13 cellular contexts compared by ENCODE assay signal in the genomic region with DNA sequence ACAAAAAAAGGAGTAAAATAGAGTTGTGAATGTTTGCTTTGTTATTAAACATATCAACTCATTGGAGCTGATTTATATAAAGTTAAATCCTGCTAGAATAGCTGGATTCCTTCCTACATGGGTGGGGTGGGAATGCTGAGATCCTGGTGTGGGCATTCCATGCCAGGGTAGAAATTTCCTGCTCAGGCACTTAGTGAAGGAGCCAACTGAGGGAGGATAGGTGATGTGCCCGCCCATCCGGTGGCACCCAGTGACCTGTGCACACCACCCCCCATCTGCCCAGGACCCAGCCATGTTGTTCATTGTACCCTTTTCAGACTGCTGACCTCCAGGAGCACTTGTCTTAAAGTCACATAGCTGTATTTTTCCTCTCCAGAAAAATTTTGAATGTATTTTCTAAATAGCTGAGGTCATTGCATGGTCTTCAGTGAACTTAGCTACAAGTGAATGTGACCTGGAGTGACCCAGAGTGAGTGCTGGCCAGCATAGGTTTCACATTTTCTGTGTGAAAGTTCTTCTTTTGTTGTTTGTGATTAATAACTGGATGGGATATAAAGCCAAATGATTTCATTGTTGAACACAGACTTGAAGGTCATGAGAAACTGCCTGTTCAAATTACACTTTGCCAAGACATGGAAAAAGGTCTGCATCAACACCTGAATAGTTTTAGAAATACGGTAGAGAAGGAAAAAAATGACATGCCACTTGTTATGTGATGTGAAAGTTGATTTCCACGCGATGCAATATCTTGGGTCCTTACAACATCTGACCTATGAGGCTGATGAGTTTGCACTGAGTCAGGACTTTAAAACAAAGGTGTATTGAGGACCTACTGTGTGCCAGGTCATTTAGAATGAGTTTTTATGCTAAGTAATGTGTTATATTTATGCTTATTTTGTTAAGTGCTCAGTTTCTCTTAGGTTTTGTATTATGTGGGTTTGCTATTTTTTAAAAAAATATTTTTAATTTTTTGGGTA.
DNase-seq lines count a peak whose midpoint lies in the region; ATAC-seq, FAIRE-seq and TF ChIP-seq lines count a peak whose summit lies in the region.
"Had no signal": no experiment of that assay in that cellular context is flagged by ENCODE, and none has a peak within 500 bp of the region (broad histone marks: within the 10 kb centered on the region; RNA-seq: fewer than 3 reads in every experiment).

No MANE protein-coding gene starts in this region.

- 45 to 56% (median 50%) methylated on average over 5 of the region's 5 CpGs for WGBS in heart left ventricle, 4 donors
- WGBS in small intestine, 3 donors: 75 to 86% (median 79%) methylated on average over 5 of the region's 5 CpGs

- H3K4me1 Mint-ChIP-seq in activated naive CD8-positive, alpha-beta T cell (ENCODE audit: low read depth): peaks cover 77% of the 10 kb centered on the region

- DNase-seq in GM19239 (ENCODE audit: insufficient read length, low spot score): no peak
- DNase-seq in heart left ventricle: peak in 2 of 5 donors; percentile 21 to 42
- DNase-seq in small intestine: no peak
- DNase-seq in HuH-7.5 (ENCODE audit: low spot score): no peak
- no peak for DNase-seq in NCI-H2196 (lab: John Stamatoyannopoulos, UW; ENCODE audit: unreplicated experiment)
- no peak for DNase-seq in Peyer's patch
- DNase-seq: activated CD4-positive, alpha-beta T cell treated with anti-CD3 and anti-CD28 coated beads, Interleukin-2, amount 50 U/mL, for 48 hours; DMS53; NCI-H1417 treated with DMSO at 0.1 percent for 48 hours; SHP77 had no signal

- peaks cover 0 to 81% (median 43%) of the 10 kb centered on the region in 12 donors for H3K4me1 ChIP-seq in heart left ventricle
- peaks cover 0 to 7% of the 10 kb centered on the region in 2 donors for H3K4me1 ChIP-seq in small intestine (ENCODE audit: control insufficient read depth in 2 of 2, insufficient read depth in 1 of 2, low read depth in 1 of 2, low read length in 1 of 2)
- peaks cover 0 to 13% (median 0%) of the 10 kb centered on the region in 4 donors for H3K4me1 ChIP-seq in Peyer's patch

- FAIRE-seq in GM19239 (lab: Jason Lieb, UNC) (peak; percentile 79), small intestine (lab: Jason Lieb, UNC) (peak; percentile 59)

- H3K9me3 ChIP-seq in heart left ventricle (no peaks in the 10 kb centered on the region), small intestine (ENCODE audit: control insufficient read depth, low read depth) (no peaks in the 10 kb centered on the region), Peyer's patch (no peaks in the 10 kb centered on the region)

- H3K27ac ChIP-seq in heart left ventricle (peak overlapping the region in 10 of 12 donors; percentile 0 to 63 (median 41)), small intestine (ENCODE audit: low read depth in 1 of 2, low read length in 1 of 2) (peak overlapping the region in 1 of 2 donors; percentile 65), Peyer's patch (peak overlapping the region in 2 of 4 donors; percentile 28 to 30)
- H3K27ac ChIP-seq: cardiac muscle cell had no signal

- ATAC-seq in heart left ventricle: peak; percentile 23 to 78 (median 69)
- ATAC-seq in GM21528 (IDR thresholded peaks at IDR 0.05; ENCODE audit: low FRiP score, unreplicated experiment): no peak

- H3K36me3 ChIP-seq in heart left ventricle (no peaks in the 10 kb centered on the region), small intestine (ENCODE audit: control insufficient read depth in 2 of 2, insufficient read depth in 2 of 2, low read length in 2 of 2) (no peaks in the 10 kb centered on the region), Peyer's patch (no peaks in the 10 kb centered on the region)
- H3K36me3 ChIP-seq: cardiac muscle cell had no signal

- H3K4me3 ChIP-seq in heart left ventricle: no peak overlapping the region
- no peak overlapping the region for H3K4me3 ChIP-seq in small intestine (ENCODE audit: low read depth in 1 of 2, low read length in 2 of 2)
- no peak overlapping the region for H3K4me3 ChIP-seq in Peyer's patch
- H3K4me3 ChIP-seq: cardiac muscle cell had no signal

- no peaks in the 10 kb centered on the region for H3K27me3 Mint-ChIP-seq in activated naive CD8-positive, alpha-beta T cell

- H3K27ac Mint-ChIP-seq in activated naive CD8-positive, alpha-beta T cell: peak overlapping the region; percentile 61

- H3K27me3 ChIP-seq in heart left ventricle (no peaks in the 10 kb centered on the region), small intestine (ENCODE audit: control insufficient read depth in 2 of 2, insufficient read depth in 2 of 2, low read length in 2 of 2) (no peaks in the 10 kb centered on the region), Peyer's patch (no peaks in the 10 kb centered on the region)
- H3K27me3 ChIP-seq: cardiac muscle cell had no signal

- no peak for TF ChIP-seq CTCF in heart left ventricle (IDR thresholded peaks at IDR 0.05)
- no peak for TF ChIP-seq CTCF in Peyer's patch (IDR thresholded peaks at IDR 0.05)

- H3K4me3 Mint-ChIP-seq in activated naive CD8-positive, alpha-beta T cell: no peak overlapping the region

- H3K9me3 Mint-ChIP-seq in activated naive CD8-positive, alpha-beta T cell (ENCODE audit: low read depth): no peaks in the 10 kb centered on the region

- TF ChIP-seq POLR2A in heart left ventricle (IDR thresholded peaks at IDR 0.05) (no peak), Peyer's patch (IDR thresholded peaks at IDR 0.05) (no peak)

- intact Hi-C loops in heart left ventricle (cut with DNase I): loop anchor here in 2 of 10 donors (10.0 kb wide), 2 partner anchors 52 to 72 kb away; no protein-coding TSS in a partner anchor

- peaks cover 16% of the 10 kb centered on the region for H3K36me3 Mint-ChIP-seq in activated naive CD8-positive, alpha-beta T cell
